ENCODE assay signal across 1 cellular context in the genomic region with DNA sequence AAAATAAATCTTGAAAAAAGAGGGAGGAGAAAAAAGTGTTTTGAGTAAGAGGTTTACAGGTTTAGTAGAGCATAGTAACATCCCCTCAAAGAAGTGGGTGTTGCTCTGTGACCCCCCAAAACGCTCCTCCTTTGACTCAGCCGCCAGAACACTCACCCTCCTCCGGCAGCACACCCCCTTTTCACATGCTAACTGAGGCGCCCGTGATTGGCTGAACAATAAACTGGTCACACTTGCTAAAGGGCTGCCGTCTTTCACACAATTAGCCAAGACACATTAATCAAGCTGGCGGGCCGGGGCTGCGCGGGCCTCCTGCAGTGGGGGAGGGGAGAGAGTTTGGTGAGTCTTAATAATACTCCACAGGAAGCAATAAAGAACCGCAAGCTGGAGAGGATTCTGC.
TF ChIP-seq lines count a peak whose summit lies in the region.

No MANE protein-coding gene starts in this region.

TF ChIP-seq in H1, 55 proteins besides CTCF, POLR2A, EP300 and RAD21:
- peak; percentile 36; the same call in 1 of the 2 replicates for TF ChIP-seq TAF1 (IDR thresholded peaks at IDR 0.05; ENCODE audit: low read depth, low read length)
- TF ChIP-seq ASH2L (IDR thresholded peaks at IDR 0.05; ENCODE audit: low read length), result peak; percentile 55
- peak; percentile 36 for TF ChIP-seq NANOG (IDR thresholded peaks at IDR 0.05; ENCODE audit: insufficient read depth, low read depth, low read length, poor library complexity, severe bottlenecking)
- no peak for TF ChIP-seq HDAC6 (IDR thresholded peaks at IDR 0.05; ENCODE audit: low read depth, low read length)
- TF ChIP-seq TAF7 (optimal IDR thresholded peaks at IDR 0.05; ENCODE audit: borderline replicate concordance, low read depth, low read length), result peak; percentile 29
